24 cellular contexts compared by ENCODE assay signal in the genomic region with DNA sequence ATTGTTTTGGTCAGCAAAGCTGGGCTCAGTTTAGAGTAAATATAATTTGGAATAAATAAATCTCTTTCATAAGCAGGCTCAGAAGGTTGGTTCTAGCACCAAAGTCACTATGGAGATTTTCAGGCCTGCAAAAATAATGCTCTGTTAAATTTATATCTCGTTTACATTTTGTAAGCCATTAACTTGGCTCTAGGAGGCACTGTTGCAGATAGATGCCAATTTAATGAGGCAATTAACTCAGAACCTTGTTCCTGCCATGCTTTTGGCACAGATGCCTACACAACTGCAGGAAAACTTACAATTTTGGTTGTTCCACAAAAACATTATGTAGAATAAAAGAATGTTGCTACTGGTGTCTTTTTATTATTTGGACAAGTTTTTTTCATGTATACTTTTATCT.
DNase-seq lines count a peak whose midpoint lies in the region; TF ChIP-seq lines count a peak whose summit lies in the region.
"Had no signal": no experiment of that assay in that cellular context is flagged by ENCODE, and none has a peak within 500 bp of the region (broad histone marks: within the 10 kb centered on the region; RNA-seq: fewer than 3 reads in every experiment).

No MANE protein-coding gene starts in this region.

- POLR2A ChIA-PET in OCI-LY7 (lab: Charles Lee), result no interaction called here

- no peak overlapping the region for H4K8ac ChIP-seq in mesendoderm (ENCODE audit: low read depth, low read length)

- H3K9me2 ChIP-seq in Karpas-422 (replicated peaks; ENCODE audit: insufficient read depth, low read length) (no peaks in the 10 kb centered on the region), OCI-LY7 (ENCODE audit: insufficient read depth, low read length) (no peaks in the 10 kb centered on the region)

- H2BK120ac ChIP-seq in mesendoderm (ENCODE audit: low read depth, low read length), result no peak overlapping the region

- no peak overlapping the region for H3K23ac ChIP-seq in mesendoderm (ENCODE audit: low read length)

- H3K79me2 ChIP-seq in Karpas-422 (ENCODE audit: low read length) (no peaks in the 10 kb centered on the region), OCI-LY7 (ENCODE audit: insufficient read depth, low read depth, low read length) (no peaks in the 10 kb centered on the region), mesendoderm (ENCODE audit: control insufficient read depth, insufficient read depth, low read length) (no peaks in the 10 kb centered on the region)

- H4K20me1 ChIP-seq in Karpas-422 (ENCODE audit: insufficient read depth, low read depth, low read length), result no peaks in the 10 kb centered on the region
- no peaks in the 10 kb centered on the region for H4K20me1 ChIP-seq in OCI-LY7 (ENCODE audit: insufficient read depth, low read length)
- H4K20me1 ChIP-seq: BLaER1 had no signal

- CTCF ChIA-PET in OCI-LY7 (lab: Charles Lee; ENCODE audit: unreplicated experiment), result no interaction called here

- H2AK5ac ChIP-seq in mesendoderm (ENCODE audit: low read length), result no peak overlapping the region

- H2BK5ac ChIP-seq in mesendoderm (ENCODE audit: low read length), result no peak overlapping the region

- no peak overlapping the region for H3K4ac ChIP-seq in mesendoderm (ENCODE audit: low read depth, low read length)

- H3K18ac ChIP-seq in mesendoderm (ENCODE audit: low read length), result no peak overlapping the region

- no peaks in the 10 kb centered on the region for H3K4me1 ChIP-seq in Karpas-422 (ENCODE audit: low read length)
- no peaks in the 10 kb centered on the region for H3K4me1 ChIP-seq in OCI-LY7 (ENCODE audit: insufficient read depth, low read length, poor library complexity, severe bottlenecking)
- no peaks in the 10 kb centered on the region for H3K4me1 ChIP-seq in mesendoderm (ENCODE audit: control insufficient read depth, low read depth, low read length)
- no peaks in the 10 kb centered on the region for H3K4me1 ChIP-seq in tibial artery
- H3K4me1 ChIP-seq: Caco-2, SJSA1 had no signal

- no peaks in the 10 kb centered on the region for H3K9me3 ChIP-seq in Karpas-422 (ENCODE audit: low read length)
- no peaks in the 10 kb centered on the region for H3K9me3 ChIP-seq in OCI-LY7 (ENCODE audit: low read length)
- no peaks in the 10 kb centered on the region for H3K9me3 ChIP-seq in tibial artery
- H3K9me3 ChIP-seq: BLaER1, Caco-2, SJSA1 had no signal

- H3K56ac ChIP-seq in mesendoderm (ENCODE audit: low read length), result no peak overlapping the region

- H3K27ac ChIP-seq in C4-2B, result no peak overlapping the region
- H3K27ac ChIP-seq in Karpas-422 (ENCODE audit: low read length), result no peak overlapping the region
- H3K27ac ChIP-seq in OCI-LY7 (ENCODE audit: low read depth, low read length, poor library complexity, severe bottlenecking), result no peak overlapping the region
- no peak overlapping the region for H3K27ac ChIP-seq in mesendoderm (ENCODE audit: low read depth, low read length)
- no peak overlapping the region for H3K27ac ChIP-seq in tibial artery
- H3K27ac ChIP-seq: BLaER1, GM23248, SJSA1 had no signal

- peak; percentile 33 for TF ChIP-seq CTCF in C4-2B (conservative IDR thresholded peaks at IDR 0.05)
- TF ChIP-seq CTCF in OCI-LY7 (conservative IDR thresholded peaks at IDR 0.05; ENCODE audit: low read length), result peak; percentile 37; the same call in 1 of the 2 replicates
- TF ChIP-seq CTCF in tibial artery (IDR thresholded peaks at IDR 0.05), result no peak

- DNase-seq in Karpas-422 (peak; percentile 47), OCI-LY7 (ENCODE audit: low spot score) (no peak), mesendoderm (peak; percentile 16), tibial artery (no peak), cortex of kidney (lab: John Stamatoyannopoulos, UW) (no peak), HK-2 (ENCODE audit: unreplicated experiment) (no peak)
- DNase-seq: ACHN; Caco-2; CD4-positive, alpha-beta memory T cell; DMS153; GM23248; HCEC 1CT; MM.1S; NCI-H1048; NCI-H1417 treated with DMSO at 0.1 percent for 48 hours; NCI-H187; NCI-H446; NCI-H526 treated with DMSO at 0.1 percent for 48 hours; NK-92 treated with Interleukin-12 subunit alpha and Interleukin-12 subunit beta, amount 100 ng/mL, for 24 hours; OCI-M1; SW 1271 had no signal

- no peak overlapping the region for H3K9ac ChIP-seq in Karpas-422 (ENCODE audit: low read length)
- H3K9ac ChIP-seq in mesendoderm (ENCODE audit: low read length), result no peak overlapping the region
- H3K9ac ChIP-seq: BLaER1, GM23248 had no signal

- H4K5ac ChIP-seq in mesendoderm (ENCODE audit: low read length), result no peak overlapping the region

- no peak overlapping the region for H2AFZ ChIP-seq in Karpas-422 (ENCODE audit: low read length)
- H2AFZ ChIP-seq in OCI-LY7 (ENCODE audit: low read length), result no peak overlapping the region
- H2AFZ ChIP-seq: GM23248 had no signal

- H3K36me3 ChIP-seq in Karpas-422 (ENCODE audit: insufficient read depth, low read length), result no peaks in the 10 kb centered on the region
- H3K36me3 ChIP-seq in OCI-LY7 (ENCODE audit: insufficient read depth, low read length), result no peaks in the 10 kb centered on the region
- H3K36me3 ChIP-seq in mesendoderm (ENCODE audit: control insufficient read depth, insufficient read depth, low read length), result no peaks in the 10 kb centered on the region
- H3K36me3 ChIP-seq in tibial artery, result no peaks in the 10 kb centered on the region
- H3K36me3 ChIP-seq: BLaER1, SJSA1 had no signal

- intact Hi-C loops in OCI-LY7 (cut with micrococcal nuclease; ENCODE audit: unreplicated experiment), result no loop called here
- intact Hi-C loops in tibial artery (cut with DNase I; ENCODE audit: low total_unique reads), result no loop called here

- no CpG with 5 or more reads among the region's 1 CpG for WGBS in mesendoderm (ENCODE audit: extremely low coverage, insufficient coverage, low lambda C conversion rate)

- H3K4me3 ChIP-seq in Karpas-422 (ENCODE audit: low read length), result no peak overlapping the region
- no peak overlapping the region for H3K4me3 ChIP-seq in OCI-LY7 (ENCODE audit: low read depth, low read length, poor library complexity, severe bottlenecking)
- H3K4me3 ChIP-seq in mesendoderm (ENCODE audit: low read length), result no peak overlapping the region
- no peak overlapping the region for H3K4me3 ChIP-seq in tibial artery
- H3K4me3 ChIP-seq: BLaER1, GM23248, SJSA1 had no signal

- H2BK15ac ChIP-seq in mesendoderm (replicated peaks; ENCODE audit: low read depth), result no peak overlapping the region

- no peaks in the 10 kb centered on the region for H3K79me1 ChIP-seq in mesendoderm (ENCODE audit: low read length)

- no TSS peak for BruUV-seq in OCI-LY7 (replicated peaks; lab: Mats Ljungman, UMichigan)

- H3K4me2 ChIP-seq in Karpas-422 (ENCODE audit: low read depth, low read length, poor library complexity, severe bottlenecking) (no peak overlapping the region), OCI-LY7 (ENCODE audit: low read length) (no peak overlapping the region), mesendoderm (ENCODE audit: low read length) (no peak overlapping the region)
- H3K4me2 ChIP-seq: BLaER1 had no signal

- H3K27me3 ChIP-seq in Karpas-422 (ENCODE audit: low read length), result no peaks in the 10 kb centered on the region
- H3K27me3 ChIP-seq in mesendoderm (ENCODE audit: insufficient read depth, low read length, poor library complexity), result no peaks in the 10 kb centered on the region
- no peaks in the 10 kb centered on the region for H3K27me3 ChIP-seq in tibial artery
- H3K27me3 ChIP-seq: BLaER1, SJSA1 had no signal

Comparison
In these comparisons a context has a peak if more than half of its experiments do, and no peak if none do; other contexts are left out.
1. CTCF ChIP-seq: peak in C4-2B (single experiment) and OCI-LY7 (single experiment); none in tibial artery (0 of 2).
2. DNase-seq: peak in Karpas-422 (single experiment) and mesendoderm (single experiment); none in OCI-LY7 (single experiment), tibial artery (0 of 2), cortex of kidney (single experiment) and HK-2 (single experiment).